Comparison of ENCODE assay signal across 8 cellular contexts in the genomic region with DNA sequence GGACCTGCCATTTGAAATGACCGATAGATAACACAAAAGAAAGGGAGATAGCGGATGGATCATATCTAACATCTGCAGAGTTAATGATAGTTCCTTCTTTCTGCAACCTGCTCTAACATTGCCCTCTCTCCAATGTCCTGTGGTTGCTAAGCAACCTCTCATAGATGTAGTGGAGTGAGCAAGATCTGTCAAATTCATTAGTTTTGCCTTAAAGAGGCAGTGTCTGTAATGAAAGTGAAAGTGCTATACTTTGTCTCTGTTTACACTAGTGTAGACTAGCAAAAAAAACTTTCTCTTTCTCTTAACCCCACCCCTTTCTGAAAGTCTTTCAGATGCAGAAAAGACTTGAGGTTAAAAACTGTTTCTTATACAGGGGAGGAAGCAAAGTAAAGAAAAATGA.
DNase-seq lines count a peak whose midpoint lies in the region; ATAC-seq and TF ChIP-seq lines count a peak whose summit lies in the region.

No MANE protein-coding gene starts in this region.

- CTCF ChIA-PET in HEK293 (lab: Yijun Ruan, JAX) = no interaction called here

- H3K4me3 ChIP-seq in HEK293 (ENCODE audit: low read depth, low read length) = 0 out of 2 replicates have a peak overlapping the region, but pooled peaks have one; percentile 7
- peak overlapping the region; percentile 16 for H3K4me3 ChIP-seq in epithelial cell of esophagus (ENCODE audit: low read length)
- peak overlapping the region; percentile 7 for H3K4me3 ChIP-seq in rectal smooth muscle tissue (ENCODE audit: low read length)

- no peak for TF ChIP-seq CTCF in HEK293 (tag by site-specific recombination; IDR thresholded peaks at IDR 0.05)
- TF ChIP-seq CTCF in epithelial cell of esophagus (IDR thresholded peaks at IDR 0.05; ENCODE audit: insufficient read depth, low read depth, low read length, missing control alignments) = no peak

- H3K9ac ChIP-seq in rectal smooth muscle tissue (ENCODE audit: low read length) = no peak overlapping the region

- H3K4me1 ChIP-seq in HEK293 (ENCODE audit: control insufficient read depth, insufficient read depth, low read length) = no peaks in the 10 kb centered on the region
- no peaks in the 10 kb centered on the region for H3K4me1 ChIP-seq in rectal smooth muscle tissue (ENCODE audit: control insufficient read depth, insufficient read depth, low read length)

- H3K27me3 ChIP-seq in rectal smooth muscle tissue (ENCODE audit: control insufficient read depth, insufficient read depth, low read length) = no peaks in the 10 kb centered on the region

- POLR2A ChIA-PET in HEK293 (lab: Yijun Ruan, JAX) = no interaction called here

- no peaks in the 10 kb centered on the region for H3K9me3 ChIP-seq in HEK293 (ENCODE audit: control insufficient read depth, insufficient read depth, low read depth, low read length)

- no peaks in the 10 kb centered on the region for H3K36me3 ChIP-seq in HEK293 (ENCODE audit: control insufficient read depth in 2 of 2, insufficient read depth in 1 of 2, low read length in 2 of 2)
- H3K36me3 ChIP-seq in rectal smooth muscle tissue (ENCODE audit: control insufficient read depth, insufficient read depth, low read length) = no peaks in the 10 kb centered on the region

- ATAC-seq in GM18519 (IDR thresholded peaks at IDR 0.05; ENCODE audit: low FRiP score, unreplicated experiment) = peak; percentile 96

- no peak overlapping the region for H3K27ac ChIP-seq in HEK293 (ENCODE audit: extremely low read depth, low read depth, low read length)
- H3K27ac ChIP-seq in rectal smooth muscle tissue (ENCODE audit: low read depth, low read length) = no peak overlapping the region

- DNase-seq in NCI-H460 (ENCODE audit: extremely low read depth, low read depth) (peak; percentile 17), epithelial cell of esophagus (ENCODE audit: low read depth) (peak; percentile 1), cerebellum (ENCODE audit: low spot score) (no peak)
- no peak for DNase-seq in NK-92 treated with Interleukin-12 subunit alpha and Interleukin-12 subunit beta, amount 100 ng/mL, for 24 hours (lab: John Stamatoyannopoulos, UW)
- DNase-seq in activated CD4-positive, alpha-beta T cell treated with anti-CD3 and anti-CD28 coated beads, Interleukin-2, amount 50 U/mL, for 4 hours = no peak

TF ChIP-seq in HEK293, 187 proteins besides CTCF, POLR2A, EP300 and RAD21:
- no peak for TF ChIP-seq ZNF645 (tag by site-specific recombination; IDR thresholded peaks at IDR 0.05)
- no peak for TF ChIP-seq KLF16 (tag by site-specific recombination; IDR thresholded peaks at IDR 0.05)
- no peak for TF ChIP-seq ZNF768 (tag by site-specific recombination; IDR thresholded peaks at IDR 0.05)
- TF ChIP-seq ZNF274 (IDR thresholded peaks at IDR 0.05; ENCODE audit: low read length) = no peak
- TF ChIP-seq ZNF274 (tag by site-specific recombination; IDR thresholded peaks at IDR 0.05; ENCODE audit: borderline replicate concordance) = no peak
- no peak for TF ChIP-seq ZNF701 (tag by site-specific recombination; IDR thresholded peaks at IDR 0.05)
- no peak for TF ChIP-seq ZNF140 (tag by site-specific recombination; IDR thresholded peaks at IDR 0.05)
- no peak for TF ChIP-seq BCL6B (tag by site-specific recombination; IDR thresholded peaks at IDR 0.05)
- no peak for TF ChIP-seq ZNF157 (tag by site-specific recombination; IDR thresholded peaks at IDR 0.05)
- no peak for TF ChIP-seq ZNF335 (tag by site-specific recombination; conservative IDR thresholded peaks at IDR 0.05)

Comparison
In these comparisons a context has a peak if more than half of its experiments do, and no peak if none do; other contexts are left out.
1. DNase-seq: peak in NCI-H460 (single experiment) and epithelial cell of esophagus (single experiment); none in cerebellum (single experiment), NK-92 treated with Interleukin-12 subunit alpha and Interleukin-12 subunit beta, amount 100 ng/mL, for 24 hours (single experiment) and activated CD4-positive, alpha-beta T cell treated with anti-CD3 and anti-CD28 coated beads, Interleukin-2, amount 50 U/mL, for 4 hours (0 of 2).
2. Peak in every context shown above with its lines, with median percentiles within 50 percentile points of each other: H3K4me3 ChIP-seq.